In the genomic region with DNA sequence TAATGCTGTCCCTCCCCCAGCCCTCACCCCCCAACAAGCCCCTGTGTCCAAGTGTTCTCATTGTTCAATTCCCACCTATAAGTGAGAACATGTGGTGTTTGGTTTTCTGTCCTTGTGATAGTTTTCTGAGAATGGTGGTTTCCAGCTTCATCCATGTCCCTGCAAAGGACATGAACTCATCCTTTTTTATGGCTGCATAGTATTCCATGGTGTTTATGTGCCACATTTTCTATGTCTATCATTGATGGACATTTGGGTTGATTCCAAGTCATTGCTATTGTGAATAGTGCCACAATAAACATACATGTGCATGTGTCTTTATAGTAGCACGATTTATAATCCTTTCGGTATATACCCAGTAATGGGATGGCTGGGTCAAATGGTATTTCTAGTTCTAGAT, we compare ENCODE assay signal across 2 cellular contexts.
A peak's percentile ranks its signal among the peaks of the same experiment; 100 is the strongest.
TF ChIP-seq lines count a peak whose summit lies in the region.

No MANE protein-coding gene starts in this region.

TF ChIP-seq in HEK293, 187 proteins besides CTCF, POLR2A, EP300 and RAD21:
- TF ChIP-seq ZNF146 (tag by site-specific recombination; IDR thresholded peaks at IDR 0.05), result peak; percentile 97
TF ChIP-seq in HEK293: peak in this region for 1; not testable (repeated sequence) for 186.

TF ChIP-seq in K562, 482 proteins besides CTCF, POLR2A, EP300 and RAD21:
- TF ChIP-seq KDM1A (IDR thresholded peaks at IDR 0.05) (peak in 1 of 2 experiments; percentile 37; a peak in 1 of 4 replicates), BCOR (IDR thresholded peaks at IDR 0.05) (peak; percentile 64), ZNF146 (CRISPR knock-in tag; IDR thresholded peaks at IDR 0.05; ENCODE audit: unreplicated experiment) (peak; percentile 94), RBM25 (IDR thresholded peaks at IDR 0.05; ENCODE audit: low read depth, low read length, severe bottlenecking) (peak; percentile 10)
